ENCODE assay signal across 1 cellular context in the genomic region with DNA sequence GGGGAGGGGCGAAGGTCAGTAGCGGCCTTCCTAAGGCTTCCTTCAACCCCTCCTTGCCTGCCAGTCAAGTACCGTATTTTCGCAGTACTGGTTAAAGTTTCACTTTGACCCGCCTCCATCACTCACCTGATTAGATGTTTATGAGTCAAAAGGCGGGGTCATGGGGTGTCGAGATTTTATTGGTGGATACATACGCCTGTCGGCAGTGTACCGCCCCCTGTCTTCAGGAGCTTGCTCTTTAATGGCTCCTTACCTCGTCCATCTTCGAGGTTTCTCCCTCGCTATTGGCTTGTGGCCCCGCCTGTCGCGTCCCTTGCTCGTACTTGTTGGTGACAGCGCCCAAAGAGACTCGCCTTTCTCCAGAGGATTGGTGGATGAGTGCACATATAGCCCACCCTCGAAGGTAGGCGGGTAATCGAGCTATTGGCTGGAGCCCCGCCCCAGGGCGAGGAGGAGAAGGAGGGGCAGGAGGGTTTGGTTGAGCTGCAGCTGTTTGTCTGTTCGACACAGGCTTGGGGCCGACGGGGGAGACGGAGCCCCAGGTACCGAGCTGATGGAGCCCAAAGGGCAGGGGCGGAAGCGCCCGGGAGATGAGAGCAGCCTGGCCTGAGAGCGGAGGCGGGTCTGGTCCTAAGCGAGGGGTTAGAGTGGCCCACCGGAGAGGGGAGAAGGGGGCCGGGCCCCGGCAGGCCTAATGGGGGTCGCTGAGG.
TF ChIP-seq lines count a peak whose summit lies in the region.

A gene with protein sequence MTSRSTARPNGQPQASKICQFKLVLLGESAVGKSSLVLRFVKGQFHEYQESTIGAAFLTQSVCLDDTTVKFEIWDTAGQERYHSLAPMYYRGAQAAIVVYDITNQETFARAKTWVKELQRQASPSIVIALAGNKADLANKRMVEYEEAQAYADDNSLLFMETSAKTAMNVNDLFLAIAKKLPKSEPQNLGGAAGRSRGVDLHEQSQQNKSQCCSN (plus strand): TSS at position 481 of the 710 bp plus-strand sequence. CDS start 12,883 bp downstream, outside the sequence.

TF ChIP-seq in GM12878, 131 proteins besides CTCF, POLR2A, EP300 and RAD21 (continued from another document and continues in another):
- TF ChIP-seq, protein P1, sequence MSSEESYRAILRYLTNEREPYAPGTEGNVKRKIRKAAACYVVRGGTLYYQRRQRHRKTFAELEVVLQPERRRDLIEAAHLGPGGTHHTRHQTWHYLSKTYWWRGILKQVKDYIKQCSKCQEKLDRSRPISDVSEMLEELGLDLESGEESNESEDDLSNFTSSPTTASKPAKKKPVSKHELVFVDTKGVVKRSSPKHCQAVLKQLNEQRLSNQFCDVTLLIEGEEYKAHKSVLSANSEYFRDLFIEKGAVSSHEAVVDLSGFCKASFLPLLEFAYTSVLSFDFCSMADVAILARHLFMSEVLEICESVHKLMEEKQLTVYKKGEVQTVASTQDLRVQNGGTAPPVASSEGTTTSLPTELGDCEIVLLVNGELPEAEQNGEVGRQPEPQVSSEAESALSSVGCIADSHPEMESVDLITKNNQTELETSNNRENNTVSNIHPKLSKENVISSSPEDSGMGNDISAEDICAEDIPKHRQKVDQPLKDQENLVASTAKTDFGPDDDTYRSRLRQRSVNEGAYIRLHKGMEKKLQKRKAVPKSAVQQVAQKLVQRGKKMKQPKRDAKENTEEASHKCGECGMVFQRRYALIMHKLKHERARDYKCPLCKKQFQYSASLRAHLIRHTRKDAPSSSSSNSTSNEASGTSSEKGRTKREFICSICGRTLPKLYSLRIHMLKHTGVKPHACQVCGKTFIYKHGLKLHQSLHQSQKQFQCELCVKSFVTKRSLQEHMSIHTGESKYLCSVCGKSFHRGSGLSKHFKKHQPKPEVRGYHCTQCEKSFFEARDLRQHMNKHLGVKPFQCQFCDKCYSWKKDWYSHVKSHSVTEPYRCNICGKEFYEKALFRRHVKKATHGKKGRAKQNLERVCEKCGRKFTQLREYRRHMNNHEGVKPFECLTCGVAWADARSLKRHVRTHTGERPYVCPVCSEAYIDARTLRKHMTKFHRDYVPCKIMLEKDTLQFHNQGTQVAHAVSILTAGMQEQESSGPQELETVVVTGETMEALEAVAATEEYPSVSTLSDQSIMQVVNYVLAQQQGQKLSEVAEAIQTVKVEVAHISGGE (CRISPR knock-in tag; IDR thresholded peaks at IDR 0.05): no peak
- TF ChIP-seq ZZZ3 (IDR thresholded peaks at IDR 0.05; ENCODE audit: control insufficient read depth, insufficient read length, low read depth) (no peak), IKZF2 (IDR thresholded peaks at IDR 0.05) (peak in 1 of 2 experiments; percentile 54; a peak in 1 of 4 replicates), STAT3 (IDR thresholded peaks at IDR 0.05; ENCODE audit: low read depth, low read length) (no peak), FOXM1 (IDR thresholded peaks at IDR 0.05; ENCODE audit: low read depth, low read length) (peak; percentile 45; the same call in 1 of the 2 replicates), ASH2L (IDR thresholded peaks at IDR 0.05; ENCODE audit: borderline replicate concordance, low read depth) (no peak), ZNF622 (IDR thresholded peaks at IDR 0.05) (peak; percentile 88), ETV6 (conservative IDR thresholded peaks at IDR 0.05 in 1 of 2, IDR thresholded peaks at IDR 0.05 in 1 of 2; ENCODE audit: borderline replicate concordance in 1 of 2, low read depth in 1 of 2) (no peak), ZNF207 (IDR thresholded peaks at IDR 0.05; ENCODE audit: borderline replicate concordance) (no peak), SMAD5 (IDR thresholded peaks at IDR 0.05; ENCODE audit: low read depth) (0 out of 2 replicates have a peak, but pooled peaks have one; percentile 11), NBN (IDR thresholded peaks at IDR 0.05) (no peak; the same call in none of the 2 replicates), SREBF2 (IDR thresholded peaks at IDR 0.05; ENCODE audit: low read length) (peak; percentile 61; the same call in 1 of the 2 replicates), CBX3 (IDR thresholded peaks at IDR 0.05; ENCODE audit: borderline replicate concordance, low read depth) (no peak), SMC3 (IDR thresholded peaks at IDR 0.05; ENCODE audit: borderline replicate concordance, low read length) (no peak), POLR2AphosphoS5 (IDR thresholded peaks at IDR 0.05; ENCODE audit: low read length) (peak; percentile 94), SREBF1 (IDR thresholded peaks at IDR 0.05; ENCODE audit: low read length) (peak; percentile 73; the same call in 1 of the 2 replicates), POU2F2 (IDR thresholded peaks at IDR 0.05; ENCODE audit: borderline replicate concordance, low read depth, low read length) (peak; percentile 31; the same call in 1 of the 3 replicates), EGR1 (IDR thresholded peaks at IDR 0.05; ENCODE audit: borderline replicate concordance in 1 of 2, low read depth in 2 of 2, low read length in 2 of 2) (no peak), ZNF24 (IDR thresholded peaks at IDR 0.05) (no peak), NRF1 (conservative IDR thresholded peaks at IDR 0.05; ENCODE audit: low read depth, low read length) (no peak; the same call in 1 of the 2 replicates), EZH2 (IDR thresholded peaks at IDR 0.05; ENCODE audit: borderline replicate concordance, control insufficient read depth, low read depth, low read length) (no peak), CHD2 (IDR thresholded peaks at IDR 0.05; ENCODE audit: borderline replicate concordance, low read depth, low read length) (peak; percentile 99), JUNB (IDR thresholded peaks at IDR 0.05) (no peak), HDGF (IDR thresholded peaks at IDR 0.05) (peak; percentile 95; the same call in 1 of the 2 replicates), TBL1XR1 (IDR thresholded peaks at IDR 0.05; ENCODE audit: low read depth, low read length) (no peak), RUNX3 (IDR thresholded peaks at IDR 0.05; ENCODE audit: low read length) (no peak; the same call in 1 of the 2 replicates), GATAD2B (conservative IDR thresholded peaks at IDR 0.05; ENCODE audit: low read depth) (no peak)
- TF ChIP-seq, protein P2, sequence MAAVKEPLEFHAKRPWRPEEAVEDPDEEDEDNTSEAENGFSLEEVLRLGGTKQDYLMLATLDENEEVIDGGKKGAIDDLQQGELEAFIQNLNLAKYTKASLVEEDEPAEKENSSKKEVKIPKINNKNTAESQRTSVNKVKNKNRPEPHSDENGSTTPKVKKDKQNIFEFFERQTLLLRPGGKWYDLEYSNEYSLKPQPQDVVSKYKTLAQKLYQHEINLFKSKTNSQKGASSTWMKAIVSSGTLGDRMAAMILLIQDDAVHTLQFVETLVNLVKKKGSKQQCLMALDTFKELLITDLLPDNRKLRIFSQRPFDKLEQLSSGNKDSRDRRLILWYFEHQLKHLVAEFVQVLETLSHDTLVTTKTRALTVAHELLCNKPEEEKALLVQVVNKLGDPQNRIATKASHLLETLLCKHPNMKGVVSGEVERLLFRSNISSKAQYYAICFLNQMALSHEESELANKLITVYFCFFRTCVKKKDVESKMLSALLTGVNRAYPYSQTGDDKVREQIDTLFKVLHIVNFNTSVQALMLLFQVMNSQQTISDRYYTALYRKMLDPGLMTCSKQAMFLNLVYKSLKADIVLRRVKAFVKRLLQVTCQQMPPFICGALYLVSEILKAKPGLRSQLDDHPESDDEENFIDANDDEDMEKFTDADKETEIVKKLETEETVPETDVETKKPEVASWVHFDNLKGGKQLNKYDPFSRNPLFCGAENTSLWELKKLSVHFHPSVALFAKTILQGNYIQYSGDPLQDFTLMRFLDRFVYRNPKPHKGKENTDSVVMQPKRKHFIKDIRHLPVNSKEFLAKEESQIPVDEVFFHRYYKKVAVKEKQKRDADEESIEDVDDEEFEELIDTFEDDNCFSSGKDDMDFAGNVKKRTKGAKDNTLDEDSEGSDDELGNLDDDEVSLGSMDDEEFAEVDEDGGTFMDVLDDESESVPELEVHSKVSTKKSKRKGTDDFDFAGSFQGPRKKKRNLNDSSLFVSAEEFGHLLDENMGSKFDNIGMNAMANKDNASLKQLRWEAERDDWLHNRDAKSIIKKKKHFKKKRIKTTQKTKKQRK (IDR thresholded peaks at IDR 0.05; ENCODE audit: low read depth, low read length): peak; percentile 100
- TF ChIP-seq, protein P3, sequence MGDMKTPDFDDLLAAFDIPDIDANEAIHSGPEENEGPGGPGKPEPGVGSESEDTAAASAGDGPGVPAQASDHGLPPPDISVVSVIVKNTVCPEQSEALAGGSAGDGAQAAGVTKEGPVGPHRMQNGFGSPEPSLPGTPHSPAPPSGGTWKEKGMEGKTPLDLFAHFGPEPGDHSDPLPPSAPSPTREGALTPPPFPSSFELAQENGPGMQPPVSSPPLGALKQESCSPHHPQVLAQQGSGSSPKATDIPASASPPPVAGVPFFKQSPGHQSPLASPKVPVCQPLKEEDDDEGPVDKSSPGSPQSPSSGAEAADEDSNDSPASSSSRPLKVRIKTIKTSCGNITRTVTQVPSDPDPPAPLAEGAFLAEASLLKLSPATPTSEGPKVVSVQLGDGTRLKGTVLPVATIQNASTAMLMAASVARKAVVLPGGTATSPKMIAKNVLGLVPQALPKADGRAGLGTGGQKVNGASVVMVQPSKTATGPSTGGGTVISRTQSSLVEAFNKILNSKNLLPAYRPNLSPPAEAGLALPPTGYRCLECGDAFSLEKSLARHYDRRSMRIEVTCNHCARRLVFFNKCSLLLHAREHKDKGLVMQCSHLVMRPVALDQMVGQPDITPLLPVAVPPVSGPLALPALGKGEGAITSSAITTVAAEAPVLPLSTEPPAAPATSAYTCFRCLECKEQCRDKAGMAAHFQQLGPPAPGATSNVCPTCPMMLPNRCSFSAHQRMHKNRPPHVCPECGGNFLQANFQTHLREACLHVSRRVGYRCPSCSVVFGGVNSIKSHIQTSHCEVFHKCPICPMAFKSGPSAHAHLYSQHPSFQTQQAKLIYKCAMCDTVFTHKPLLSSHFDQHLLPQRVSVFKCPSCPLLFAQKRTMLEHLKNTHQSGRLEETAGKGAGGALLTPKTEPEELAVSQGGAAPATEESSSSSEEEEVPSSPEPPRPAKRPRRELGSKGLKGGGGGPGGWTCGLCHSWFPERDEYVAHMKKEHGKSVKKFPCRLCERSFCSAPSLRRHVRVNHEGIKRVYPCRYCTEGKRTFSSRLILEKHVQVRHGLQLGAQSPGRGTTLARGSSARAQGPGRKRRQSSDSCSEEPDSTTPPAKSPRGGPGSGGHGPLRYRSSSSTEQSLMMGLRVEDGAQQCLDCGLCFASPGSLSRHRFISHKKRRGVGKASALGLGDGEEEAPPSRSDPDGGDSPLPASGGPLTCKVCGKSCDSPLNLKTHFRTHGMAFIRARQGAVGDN (IDR thresholded peaks at IDR 0.05): no peak
- TF ChIP-seq, protein P4, sequence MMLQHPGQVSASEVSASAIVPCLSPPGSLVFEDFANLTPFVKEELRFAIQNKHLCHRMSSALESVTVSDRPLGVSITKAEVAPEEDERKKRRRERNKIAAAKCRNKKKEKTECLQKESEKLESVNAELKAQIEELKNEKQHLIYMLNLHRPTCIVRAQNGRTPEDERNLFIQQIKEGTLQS (IDR thresholded peaks at IDR 0.05; ENCODE audit: borderline replicate concordance, extremely low read depth, low read depth, low read length): no peak
- TF ChIP-seq, protein P5, sequence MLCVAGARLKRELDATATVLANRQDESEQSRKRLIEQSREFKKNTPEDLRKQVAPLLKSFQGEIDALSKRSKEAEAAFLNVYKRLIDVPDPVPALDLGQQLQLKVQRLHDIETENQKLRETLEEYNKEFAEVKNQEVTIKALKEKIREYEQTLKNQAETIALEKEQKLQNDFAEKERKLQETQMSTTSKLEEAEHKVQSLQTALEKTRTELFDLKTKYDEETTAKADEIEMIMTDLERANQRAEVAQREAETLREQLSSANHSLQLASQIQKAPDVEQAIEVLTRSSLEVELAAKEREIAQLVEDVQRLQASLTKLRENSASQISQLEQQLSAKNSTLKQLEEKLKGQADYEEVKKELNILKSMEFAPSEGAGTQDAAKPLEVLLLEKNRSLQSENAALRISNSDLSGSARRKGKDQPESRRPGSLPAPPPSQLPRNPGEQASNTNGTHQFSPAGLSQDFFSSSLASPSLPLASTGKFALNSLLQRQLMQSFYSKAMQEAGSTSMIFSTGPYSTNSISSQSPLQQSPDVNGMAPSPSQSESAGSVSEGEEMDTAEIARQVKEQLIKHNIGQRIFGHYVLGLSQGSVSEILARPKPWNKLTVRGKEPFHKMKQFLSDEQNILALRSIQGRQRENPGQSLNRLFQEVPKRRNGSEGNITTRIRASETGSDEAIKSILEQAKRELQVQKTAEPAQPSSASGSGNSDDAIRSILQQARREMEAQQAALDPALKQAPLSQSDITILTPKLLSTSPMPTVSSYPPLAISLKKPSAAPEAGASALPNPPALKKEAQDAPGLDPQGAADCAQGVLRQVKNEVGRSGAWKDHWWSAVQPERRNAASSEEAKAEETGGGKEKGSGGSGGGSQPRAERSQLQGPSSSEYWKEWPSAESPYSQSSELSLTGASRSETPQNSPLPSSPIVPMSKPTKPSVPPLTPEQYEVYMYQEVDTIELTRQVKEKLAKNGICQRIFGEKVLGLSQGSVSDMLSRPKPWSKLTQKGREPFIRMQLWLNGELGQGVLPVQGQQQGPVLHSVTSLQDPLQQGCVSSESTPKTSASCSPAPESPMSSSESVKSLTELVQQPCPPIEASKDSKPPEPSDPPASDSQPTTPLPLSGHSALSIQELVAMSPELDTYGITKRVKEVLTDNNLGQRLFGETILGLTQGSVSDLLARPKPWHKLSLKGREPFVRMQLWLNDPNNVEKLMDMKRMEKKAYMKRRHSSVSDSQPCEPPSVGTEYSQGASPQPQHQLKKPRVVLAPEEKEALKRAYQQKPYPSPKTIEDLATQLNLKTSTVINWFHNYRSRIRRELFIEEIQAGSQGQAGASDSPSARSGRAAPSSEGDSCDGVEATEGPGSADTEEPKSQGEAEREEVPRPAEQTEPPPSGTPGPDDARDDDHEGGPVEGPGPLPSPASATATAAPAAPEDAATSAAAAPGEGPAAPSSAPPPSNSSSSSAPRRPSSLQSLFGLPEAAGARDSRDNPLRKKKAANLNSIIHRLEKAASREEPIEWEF (IDR thresholded peaks at IDR 0.05; ENCODE audit: insufficient replicate concordance, low read depth, low read length): no peak
- TF ChIP-seq, protein P6, sequence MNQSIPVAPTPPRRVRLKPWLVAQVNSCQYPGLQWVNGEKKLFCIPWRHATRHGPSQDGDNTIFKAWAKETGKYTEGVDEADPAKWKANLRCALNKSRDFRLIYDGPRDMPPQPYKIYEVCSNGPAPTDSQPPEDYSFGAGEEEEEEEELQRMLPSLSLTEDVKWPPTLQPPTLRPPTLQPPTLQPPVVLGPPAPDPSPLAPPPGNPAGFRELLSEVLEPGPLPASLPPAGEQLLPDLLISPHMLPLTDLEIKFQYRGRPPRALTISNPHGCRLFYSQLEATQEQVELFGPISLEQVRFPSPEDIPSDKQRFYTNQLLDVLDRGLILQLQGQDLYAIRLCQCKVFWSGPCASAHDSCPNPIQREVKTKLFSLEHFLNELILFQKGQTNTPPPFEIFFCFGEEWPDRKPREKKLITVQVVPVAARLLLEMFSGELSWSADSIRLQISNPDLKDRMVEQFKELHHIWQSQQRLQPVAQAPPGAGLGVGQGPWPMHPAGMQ (IDR thresholded peaks at IDR 0.05; ENCODE audit: borderline replicate concordance): no peak
- TF ChIP-seq, protein P7, sequence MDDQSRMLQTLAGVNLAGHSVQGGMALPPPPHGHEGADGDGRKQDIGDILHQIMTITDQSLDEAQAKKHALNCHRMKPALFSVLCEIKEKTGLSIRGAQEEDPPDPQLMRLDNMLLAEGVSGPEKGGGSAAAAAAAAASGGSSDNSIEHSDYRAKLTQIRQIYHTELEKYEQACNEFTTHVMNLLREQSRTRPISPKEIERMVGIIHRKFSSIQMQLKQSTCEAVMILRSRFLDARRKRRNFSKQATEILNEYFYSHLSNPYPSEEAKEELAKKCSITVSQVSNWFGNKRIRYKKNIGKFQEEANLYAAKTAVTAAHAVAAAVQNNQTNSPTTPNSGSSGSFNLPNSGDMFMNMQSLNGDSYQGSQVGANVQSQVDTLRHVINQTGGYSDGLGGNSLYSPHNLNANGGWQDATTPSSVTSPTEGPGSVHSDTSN (IDR thresholded peaks at IDR 0.05; ENCODE audit: insufficient replicate concordance, low read depth, low read length): peak; percentile 95
